In genomic region chr22:23539135-23539838, GRCh38 we compare ENCODE assay signal across 8 cellular contexts. TPM values are rescaled to one million over a fixed set of nuclear protein-coding genes. Genes with fewer than 3 reads are reported as not detected.
A peak's percentile ranks its signal among the peaks of the same experiment; 100 is the strongest.
DNase-seq lines count a peak whose midpoint lies in the region; ATAC-seq, FAIRE-seq and TF ChIP-seq lines count a peak whose summit lies in the region.

No MANE protein-coding gene starts in this region.

- peaks cover 60% of the 10 kb centered on the region for H3K4me1 ChIP-seq in HepG2 (ENCODE audit: insufficient read depth, low read length)

- peak overlapping the region; percentile 37 for H2AFZ ChIP-seq in HepG2 (ENCODE audit: low read length)

- H3K79me2 ChIP-seq in HepG2 (ENCODE audit: insufficient read depth, low read length): no peaks in the 10 kb centered on the region

- DNase-seq in DMS79 (lab: John Stamatoyannopoulos, UW) (peak; percentile 67), NCI-H345 (lab: John Stamatoyannopoulos, UW) (peak; percentile 85), cerebellar cortex (ENCODE audit: low spot score) (peak; percentile 91), HepG2 (ENCODE audit: low spot score) (peak; percentile 79)
- peak; percentile 63 for DNase-seq in activated CD4-positive, alpha-beta T cell treated with anti-CD3 and anti-CD28 coated beads for 1 hour
- peak; percentile 64 to 65 for DNase-seq in stimulated activated CD4-positive, alpha-beta T cell treated with anti-CD3 and anti-CD28 coated beads, Interleukin-2, amount 100 ng/mL, for 48 hours

- H3K4me3 ChIP-seq in HepG2 (replicated peaks in 1 of 3; ENCODE audit: insufficient read depth in 1 of 3, low read depth in 2 of 3, low read length in 3 of 3): peak overlapping the region in 1 of 3 experiments; percentile 25; a peak in 2 of 6 replicates

- BruUV-seq in HepG2 (replicated peaks; lab: Mats Ljungman, UMichigan): no TSS peak

- FAIRE-seq in HepG2 (lab: Jason Lieb, UNC): peak; percentile 93

- 0 out of 5 replicates have a peak, but pooled peaks cover 0 to under 1% of the 10 kb centered on the region in 2 experiments for H3K27me3 ChIP-seq in HepG2 (ENCODE audit: control insufficient read depth in 1 of 2, insufficient read depth in 2 of 2, low read length in 2 of 2)

- intact Hi-C loops in HepG2 (cut with micrococcal nuclease; ENCODE audit: unreplicated experiment): loop anchor here (1.0 to 5.0 kb wide), 3 partner anchors 137 to 217 kb away; no protein-coding TSS in a partner anchor

- 70% methylated on average over 11 of the region's 21 CpGs for WGBS in HepG2 (ENCODE audit: low lambda C conversion rate)

- in situ Hi-C loops in HepG2 (cut with HindIII; ENCODE audit: extremely low pct_ligation_motif_present, low pct_unique_long_range_greater_than_20kb): no loop called here

- H4K20me1 ChIP-seq in HepG2 (ENCODE audit: insufficient read depth, low read length): no peaks in the 10 kb centered on the region

- no peak overlapping the region for H3K27ac ChIP-seq in HepG2 (ENCODE audit: extremely low read length, insufficient read depth, low read length)

- TF ChIP-seq CTCF in HepG2 (CRISPR knock-in tag; IDR thresholded peaks at IDR 0.05): peak; percentile 98

- peak; percentile 65 for ATAC-seq in HG02943 (IDR thresholded peaks at IDR 0.05; ENCODE audit: low read depth, unreplicated experiment)
- peak; percentile 85 for ATAC-seq in HepG2
- no peak for ATAC-seq in GM21786 (IDR thresholded peaks at IDR 0.05; ENCODE audit: unreplicated experiment)

- POLR2A ChIA-PET in HepG2 (lab: Yijun Ruan, JAX): no interaction called here

- no peak overlapping the region for H3K9ac ChIP-seq in HepG2 (ENCODE audit: insufficient read depth, low read depth, low read length)

- TF ChIP-seq RAD21 in HepG2 (CRISPR knock-in tag; IDR thresholded peaks at IDR 0.05): peak; percentile 99

- peak overlapping the region; percentile 42 for H3K4me2 ChIP-seq in HepG2 (ENCODE audit: low read depth, low read length)

- H3K36me3 ChIP-seq in HepG2 (replicated peaks in 1 of 2; ENCODE audit: control insufficient read depth in 1 of 2, insufficient read depth in 2 of 2, low read length in 2 of 2): no peaks in the 10 kb centered on the region

- CTCF ChIA-PET in HepG2 (lab: Yijun Ruan, JAX; ENCODE audit: low intra/inter-chr PET ratio, low total read pairs): interaction anchor here (1.1 to 1.6 kb wide), 2 partner anchors 137 to 153 kb away, joined by 3 to 21 read pairs; no protein-coding TSS in a partner anchor

- H3K9me3 ChIP-seq in HepG2 (ENCODE audit: low read length): no peaks in the 10 kb centered on the region

- TF ChIP-seq EP300 in HepG2 (IDR thresholded peaks at IDR 0.05; ENCODE audit: low read depth in 2 of 2, low read length in 2 of 2) (no peak), HepG2 (CRISPR knock-in tag; IDR thresholded peaks at IDR 0.05; ENCODE audit: borderline replicate concordance) (no peak)

- no peak for TF ChIP-seq POLR2A in HepG2 (IDR thresholded peaks at IDR 0.05; ENCODE audit: insufficient read depth in 1 of 2, low read depth in 2 of 2, low read length in 2 of 2)

TF ChIP-seq in HepG2, 621 proteins besides CTCF, POLR2A, EP300 and RAD21 (continues in another document):
- TF ChIP-seq SPEN (CRISPR knock-in tag; IDR thresholded peaks at IDR 0.05; ENCODE audit: low read depth) (no peak), ATF4 (CRISPR knock-in tag; IDR thresholded peaks at IDR 0.05) (no peak), ATAD3A (CRISPR knock-in tag; IDR thresholded peaks at IDR 0.05) (no peak), KLF16 (CRISPR knock-in tag; IDR thresholded peaks at IDR 0.05) (peak in 1 of 2 experiments; percentile 65; a peak in 1 of 4 replicates), JUND (CRISPR knock-in tag; IDR thresholded peaks at IDR 0.05) (0 out of 2 replicates have a peak, but pooled peaks have one; percentile 27), ZNF326 (CRISPR knock-in tag; IDR thresholded peaks at IDR 0.05; ENCODE audit: borderline replicate concordance) (no peak), RARA (CRISPR knock-in tag; IDR thresholded peaks at IDR 0.05) (0 out of 2 replicates have a peak, but pooled peaks have one; percentile 17), SP1 (IDR thresholded peaks at IDR 0.05) (no peak), SP1 (CRISPR knock-in tag; IDR thresholded peaks at IDR 0.05) (0 out of 2 replicates have a peak, but pooled peaks have one; percentile 31), ZNF296 (CRISPR knock-in tag; conservative IDR thresholded peaks at IDR 0.05) (no peak), ZNF670 (CRISPR knock-in tag; IDR thresholded peaks at IDR 0.05; ENCODE audit: borderline replicate concordance) (no peak), KDM2A (CRISPR knock-in tag; IDR thresholded peaks at IDR 0.05; ENCODE audit: borderline replicate concordance, low read depth) (peak; percentile 88), ZNF3 (CRISPR knock-in tag; IDR thresholded peaks at IDR 0.05) (no peak), ZNF780A (CRISPR knock-in tag; IDR thresholded peaks at IDR 0.05) (no peak)
- TF ChIP-seq, protein P1, sequence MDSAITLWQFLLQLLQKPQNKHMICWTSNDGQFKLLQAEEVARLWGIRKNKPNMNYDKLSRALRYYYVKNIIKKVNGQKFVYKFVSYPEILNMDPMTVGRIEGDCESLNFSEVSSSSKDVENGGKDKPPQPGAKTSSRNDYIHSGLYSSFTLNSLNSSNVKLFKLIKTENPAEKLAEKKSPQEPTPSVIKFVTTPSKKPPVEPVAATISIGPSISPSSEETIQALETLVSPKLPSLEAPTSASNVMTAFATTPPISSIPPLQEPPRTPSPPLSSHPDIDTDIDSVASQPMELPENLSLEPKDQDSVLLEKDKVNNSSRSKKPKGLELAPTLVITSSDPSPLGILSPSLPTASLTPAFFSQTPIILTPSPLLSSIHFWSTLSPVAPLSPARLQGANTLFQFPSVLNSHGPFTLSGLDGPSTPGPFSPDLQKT (CRISPR knock-in tag; IDR thresholded peaks at IDR 0.05; ENCODE audit: borderline replicate concordance): no peak
- TF ChIP-seq, protein P2, sequence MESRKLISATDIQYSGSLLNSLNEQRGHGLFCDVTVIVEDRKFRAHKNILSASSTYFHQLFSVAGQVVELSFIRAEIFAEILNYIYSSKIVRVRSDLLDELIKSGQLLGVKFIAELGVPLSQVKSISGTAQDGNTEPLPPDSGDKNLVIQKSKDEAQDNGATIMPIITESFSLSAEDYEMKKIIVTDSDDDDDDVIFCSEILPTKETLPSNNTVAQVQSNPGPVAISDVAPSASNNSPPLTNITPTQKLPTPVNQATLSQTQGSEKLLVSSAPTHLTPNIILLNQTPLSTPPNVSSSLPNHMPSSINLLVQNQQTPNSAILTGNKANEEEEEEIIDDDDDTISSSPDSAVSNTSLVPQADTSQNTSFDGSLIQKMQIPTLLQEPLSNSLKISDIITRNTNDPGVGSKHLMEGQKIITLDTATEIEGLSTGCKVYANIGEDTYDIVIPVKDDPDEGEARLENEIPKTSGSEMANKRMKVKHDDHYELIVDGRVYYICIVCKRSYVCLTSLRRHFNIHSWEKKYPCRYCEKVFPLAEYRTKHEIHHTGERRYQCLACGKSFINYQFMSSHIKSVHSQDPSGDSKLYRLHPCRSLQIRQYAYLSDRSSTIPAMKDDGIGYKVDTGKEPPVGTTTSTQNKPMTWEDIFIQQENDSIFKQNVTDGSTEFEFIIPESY (CRISPR knock-in tag; IDR thresholded peaks at IDR 0.05): peak; percentile 74
- TF ChIP-seq, protein P3, sequence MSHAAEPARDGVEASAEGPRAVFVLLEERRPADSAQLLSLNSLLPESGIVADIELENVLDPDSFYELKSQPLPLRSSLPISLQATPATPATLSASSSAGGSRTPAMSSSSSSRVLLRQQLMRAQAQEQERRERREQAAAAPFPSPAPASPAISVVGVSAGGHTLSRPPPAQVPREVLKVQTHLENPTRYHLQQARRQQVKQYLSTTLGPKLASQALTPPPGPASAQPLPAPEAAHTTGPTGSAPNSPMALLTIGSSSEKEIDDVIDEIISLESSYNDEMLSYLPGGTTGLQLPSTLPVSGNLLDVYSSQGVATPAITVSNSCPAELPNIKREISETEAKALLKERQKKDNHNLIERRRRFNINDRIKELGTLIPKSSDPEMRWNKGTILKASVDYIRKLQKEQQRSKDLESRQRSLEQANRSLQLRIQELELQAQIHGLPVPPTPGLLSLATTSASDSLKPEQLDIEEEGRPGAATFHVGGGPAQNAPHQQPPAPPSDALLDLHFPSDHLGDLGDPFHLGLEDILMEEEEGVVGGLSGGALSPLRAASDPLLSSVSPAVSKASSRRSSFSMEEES (CRISPR knock-in tag; IDR thresholded peaks at IDR 0.05): no peak

RNA-seq across cellular contexts. Expression of gene IGLL1, which starts 40.8 kb away (rescaled TPM):
- total RNA-seq in HepG2 (2016; rRNA removed; fragmentation: Illumina TruSeq; extraction: Trizol): not detected in 2 replicates
- total RNA-seq in HepG2 (2016; cell fraction: cytosol; rRNA removed; fragmentation: Illumina TruSeq; extraction: Trizol; ENCODE audit: low read depth): not detected in 2 replicates
- not detected in 2 replicates for total RNA-seq in HepG2 (2016; cell fraction: insoluble cytoplasmic fraction; rRNA removed; fragmentation: Illumina TruSeq; extraction: Trizol)
- total RNA-seq in HepG2 (2016; cell fraction: membrane; rRNA removed; fragmentation: Illumina TruSeq; extraction: Trizol): not detected in 2 replicates
- not detected in 2 replicates for total RNA-seq in HepG2 (2016; cell fraction: nucleus; rRNA removed; fragmentation: Illumina TruSeq; extraction: Trizol)
- not detected in 2 replicates for polyA plus RNA-seq in HepG2 (2011; rRNA removed)
- polyA plus RNA-seq in HepG2 (2011; cell fraction: cytosol; rRNA removed): not detected in 2 replicates
- not detected in 2 replicates for polyA plus RNA-seq in HepG2 (2011; cell fraction: nucleus; rRNA removed)
- polyA plus RNA-seq in HepG2 (2012): not detected in 2 replicates
- not detected in 2 replicates for polyA plus RNA-seq in HepG2 (2016; cell fraction: cytosol; fragmentation: Illumina TruSeq; extraction: Trizol; ENCODE audit: low read depth)
- not detected in 2 replicates for polyA plus RNA-seq in HepG2 (2016; cell fraction: insoluble cytoplasmic fraction; fragmentation: Illumina TruSeq; extraction: Trizol; ENCODE audit: low read depth)
- not detected in 2 replicates for polyA plus RNA-seq in HepG2 (2016; cell fraction: membrane; fragmentation: Illumina TruSeq; extraction: Trizol; ENCODE audit: low read depth)
- polyA plus RNA-seq in HepG2 (2016; cell fraction: nucleus; fragmentation: Illumina TruSeq; extraction: Trizol; ENCODE audit: insufficient read depth, low read depth): not detected in 2 replicates
- not detected in 2 replicates for polyA minus RNA-seq in HepG2 (2011; rRNA and poly(A)+ RNA removed; ENCODE audit: low replicate concordance)
- polyA minus RNA-seq in HepG2 (2011; cell fraction: cytosol; rRNA and poly(A)+ RNA removed): not detected in 2 replicates
- polyA minus RNA-seq in HepG2 (2011; cell fraction: nucleus; rRNA and poly(A)+ RNA removed): not detected in 2 replicates
